Comparison of ENCODE assay signal across 32 cellular contexts in genomic region chr2:64313311-64313710, GRCh38.
DNase-seq lines count a peak whose midpoint lies in the region; ATAC-seq and TF ChIP-seq lines count a peak whose summit lies in the region.
"Had no signal": no experiment of that assay in that cellular context is flagged by ENCODE, and none has a peak within 500 bp of the region (broad histone marks: within the 10 kb centered on the region; RNA-seq: fewer than 3 reads in every experiment).

No MANE protein-coding gene starts in this region.

- DNase-seq in Right ventricle myocardium superior (no peak), right atrium auricular region (ENCODE audit: low spot score) (no peak), foreskin keratinocyte (no peak), neural crest cell (ENCODE audit: low read depth, low spot score) (no peak), GM03348 (ENCODE audit: low spot score) (no peak), WERI-Rb-1 (no peak)
- no peak for DNase-seq in activated CD4-positive, alpha-beta T cell treated with anti-CD3 and anti-CD28 coated beads, Interleukin-2, amount 50 U/mL, for 4 hours
- DNase-seq in activated T-cell treated with anti-CD3 and anti-CD28 coated beads, Interleukin-2, amount 50 U/mL, for 1 hour = no peak
- DNase-seq: activated CD4-positive, alpha-beta T cell treated with anti-CD3 and anti-CD28 coated beads for 1 hour; activated CD8-positive, alpha-beta T cell treated with anti-CD3 and anti-CD28 coated beads, Interleukin-2, amount 10 ng/mL, durations not matched to agents 7 days and 5 days; activated naive CD4-positive, alpha-beta T cell treated with anti-CD3 and anti-CD28 coated beads, Interleukin-2, amount 50 U/mL, for 16 hours; Calu3; CD4-positive, CD25-positive, alpha-beta regulatory T cell; dermis blood vessel endothelial cell; DMS79; gastrocnemius medialis; GDM1; hippocampal formation; KG1; mesenchymal stem cell; MM.1S; NCI-H226; NCI-H69; nucleus accumbens; PC-3; psoas muscle; stimulated activated naive B cell treated with anti-CD40 and anti-IgM and Interleukin-4, amounts not matched to agents 10 μg/mL and 1 μg/mL and 100 μg/mL, for 72 hours; substantia nigra; T-helper 17 cell had no signal

- H3K27ac ChIP-seq in right atrium auricular region = peak overlapping the region in 1 of 2 donors; percentile 18
- peak overlapping the region; percentile 16 for H3K27ac ChIP-seq in foreskin keratinocyte
- no peak overlapping the region for H3K27ac ChIP-seq in WERI-Rb-1
- H3K27ac ChIP-seq: A549, cardiac muscle cell, psoas muscle had no signal

- intact Hi-C loops in Right ventricle myocardium superior (cut with DNase I) = loop anchor here (5.0 kb wide), 1 partner anchor 261 kb away; no protein-coding TSS in a partner anchor

- ATAC-seq in Right ventricle myocardium superior (ENCODE audit: poor library complexity) (peak; percentile 54), foreskin keratinocyte (no peak)
- ATAC-seq: activated CD8-positive, alpha-beta T cell treated with anti-CD3 and anti-CD28 coated beads, Interleukin-2, amount 10 ng/mL, durations not matched to agents 7 days and 5 days; stimulated activated naive B cell treated with anti-CD40 and anti-IgM and Interleukin-4, amounts not matched to agents 10 μg/mL and 1 μg/mL and 100 μg/mL, for 72 hours; T-helper 17 cell had no signal

- peaks cover 45% of the 10 kb centered on the region for H3K4me1 Mint-ChIP-seq in neural crest cell

- no peaks in the 10 kb centered on the region for H3K27me3 ChIP-seq in right atrium auricular region
- no peaks in the 10 kb centered on the region for H3K27me3 ChIP-seq in foreskin keratinocyte
- H3K27me3 ChIP-seq in WERI-Rb-1 (ENCODE audit: insufficient read depth, low read depth, severe bottlenecking) = no peaks in the 10 kb centered on the region
- H3K27me3 ChIP-seq: cardiac muscle cell, gastrocnemius medialis had no signal

- H3K36me3 Mint-ChIP-seq in neural crest cell (ENCODE audit: low read depth) = no peaks in the 10 kb centered on the region
- H3K36me3 Mint-ChIP-seq: CD4-positive, CD25-positive, alpha-beta regulatory T cell; stimulated activated naive B cell treated with anti-CD40 and anti-IgM and Interleukin-4, amounts not matched to agents 10 μg/mL and 1 μg/mL and 100 μg/mL, for 72 hours had no signal

- peak overlapping the region; percentile 26 for H3K4me3 Mint-ChIP-seq in neural crest cell
- H3K4me3 Mint-ChIP-seq: activated CD8-positive, alpha-beta T cell treated with anti-CD3 and anti-CD28 coated beads, Interleukin-2, amount 10 ng/mL, durations not matched to agents 7 days and 5 days; CD4-positive, CD25-positive, alpha-beta regulatory T cell; stimulated activated naive B cell treated with anti-CD40 and anti-IgM and Interleukin-4, amounts not matched to agents 10 μg/mL and 1 μg/mL and 100 μg/mL, for 72 hours; T-helper 17 cell had no signal

- no peaks in the 10 kb centered on the region for H3K9me3 ChIP-seq in right atrium auricular region
- no peaks in the 10 kb centered on the region for H3K9me3 ChIP-seq in WERI-Rb-1 (ENCODE audit: severe bottlenecking)
- H3K9me3 ChIP-seq: A549, gastrocnemius medialis, psoas muscle had no signal

- H3K27ac Mint-ChIP-seq in neural crest cell (ENCODE audit: unreplicated experiment) = peak overlapping the region; percentile 79
- H3K27ac Mint-ChIP-seq: activated CD8-positive, alpha-beta T cell treated with anti-CD3 and anti-CD28 coated beads, Interleukin-2, amount 10 ng/mL, durations not matched to agents 7 days and 5 days; activated T-helper 2 cell treated with anti-CD3 and anti-CD28 coated beads, Interferon-gamma antibody, Interleukin-2, Interleukin-4, amounts not matched to agents 10 μg/mL and 5 μg/mL and 100 μg/mL, durations not matched to agents 14 hours and 24 hours and 36 hours; stimulated activated naive B cell treated with anti-CD40 and anti-IgM and Interleukin-4, amounts not matched to agents 10 μg/mL and 1 μg/mL and 100 μg/mL, for 72 hours; T-helper 17 cell had no signal

- no peaks in the 10 kb centered on the region for H3K9me3 Mint-ChIP-seq in neural crest cell
- H3K9me3 Mint-ChIP-seq: activated T-helper 2 cell treated with anti-CD3 and anti-CD28 coated beads, Interferon-gamma antibody, Interleukin-2, Interleukin-4, amounts not matched to agents 10 μg/mL and 5 μg/mL and 100 μg/mL, durations not matched to agents 14 hours and 24 hours and 36 hours; CD4-positive, CD25-positive, alpha-beta regulatory T cell; stimulated activated naive B cell treated with anti-CD40 and anti-IgM and Interleukin-4, amounts not matched to agents 10 μg/mL and 1 μg/mL and 100 μg/mL, for 72 hours had no signal

- no peak for TF ChIP-seq CTCF in right atrium auricular region (IDR thresholded peaks at IDR 0.05)
- no peak for TF ChIP-seq CTCF in foreskin keratinocyte (conservative IDR thresholded peaks at IDR 0.05)
- no peak for TF ChIP-seq CTCF in neural crest cell (conservative IDR thresholded peaks at IDR 0.05)
- no peak for TF ChIP-seq CTCF in WERI-Rb-1 (IDR thresholded peaks at IDR 0.05; ENCODE audit: low read depth, low read length)

- no peaks in the 10 kb centered on the region for H3K27me3 Mint-ChIP-seq in neural crest cell (ENCODE audit: low read depth)
- H3K27me3 Mint-ChIP-seq: stimulated activated naive B cell treated with anti-CD40 and anti-IgM and Interleukin-4, amounts not matched to agents 10 μg/mL and 1 μg/mL and 100 μg/mL, for 72 hours had no signal

- H3K36me3 ChIP-seq in right atrium auricular region (no peaks in the 10 kb centered on the region), WERI-Rb-1 (no peaks in the 10 kb centered on the region)
- H3K36me3 ChIP-seq: cardiac muscle cell, gastrocnemius medialis had no signal

- H3K4me1 ChIP-seq in right atrium auricular region (peaks cover 0 to 26% of the 10 kb centered on the region in 2 donors), foreskin keratinocyte (peaks cover 22% of the 10 kb centered on the region)
- H3K4me1 ChIP-seq: A549 had no signal

- H3K4me3 ChIP-seq in right atrium auricular region = no peak overlapping the region
- no peak overlapping the region for H3K4me3 ChIP-seq in WERI-Rb-1 (ENCODE audit: low read depth, low read length)
- H3K4me3 ChIP-seq: A549, cardiac muscle cell had no signal
